In genomic region chr17:73210002-73210678, GRCh38 we compare ENCODE assay signal across 1 cellular context.
TF ChIP-seq lines count a peak whose summit lies in the region.

No MANE protein-coding gene starts in this region.

TF ChIP-seq in HCT116, 20 proteins besides CTCF, POLR2A, EP300 and RAD21:
- TF ChIP-seq REST (IDR thresholded peaks at IDR 0.05; ENCODE audit: low read depth) (no peak), ZBTB33 (IDR thresholded peaks at IDR 0.05; ENCODE audit: extremely low read depth, insufficient replicate concordance, low read length) (no peak), EZH2phosphoT487 (IDR thresholded peaks at IDR 0.05; ENCODE audit: borderline replicate concordance) (no peak), MAX (IDR thresholded peaks at IDR 0.05) (no peak), FOSL1 (IDR thresholded peaks at IDR 0.05; ENCODE audit: low read depth) (no peak), CEBPB (IDR thresholded peaks at IDR 0.05; ENCODE audit: low read depth) (no peak), CBX3 (IDR thresholded peaks at IDR 0.05; ENCODE audit: low read depth) (no peak), YY1 (IDR thresholded peaks at IDR 0.05; ENCODE audit: extremely low read depth, insufficient replicate concordance, low read depth, low read length) (no peak), ZNF274 (IDR thresholded peaks at IDR 0.05; ENCODE audit: low read depth, low read length) (no peak)
